In genomic region chr14:100864960-100865681, GRCh38 we compare ENCODE assay signal across 19 cellular contexts. TPM values are rescaled to one million over a fixed set of nuclear protein-coding genes. Genes with fewer than 3 reads are reported as not detected.
A peak's percentile ranks its signal among the peaks of the same experiment; 100 is the strongest.
DNase-seq lines count a peak whose midpoint lies in the region; TF ChIP-seq lines count a peak whose summit lies in the region.
"Had no signal": no experiment of that assay in that cellular context is flagged by ENCODE, and none has a peak within 500 bp of the region (broad histone marks: within the 10 kb centered on the region; RNA-seq: fewer than 3 reads in every experiment).

No MANE protein-coding gene starts in this region.

- no peaks in the 10 kb centered on the region for H3K4me1 Mint-ChIP-seq in CD4-positive, alpha-beta memory T cell

- intact Hi-C loops in left ventricle myocardium inferior (cut with micrococcal nuclease) = no loop called here
- intact Hi-C loops in CD4-positive, alpha-beta memory T cell (cut with micrococcal nuclease) = no loop called here

- TF ChIP-seq EP300 in SK-N-SH (IDR thresholded peaks at IDR 0.05; ENCODE audit: borderline replicate concordance in 1 of 2, low read depth in 1 of 2, low read length in 1 of 2) = no peak

- H3K27ac ChIP-seq in left ventricle myocardium inferior (replicated peaks) (no peak overlapping the region), smooth muscle cell (ENCODE audit: low read depth) (no peak overlapping the region), SK-N-SH (ENCODE audit: low read depth in 2 of 2, low read length in 1 of 2) (no peak overlapping the region)
- no peak overlapping the region for H3K27ac ChIP-seq in CD4-positive, alpha-beta memory T cell (ENCODE audit: low read depth, low read length)
- H3K27ac ChIP-seq: C4-2B, esophagus squamous epithelium, KMS-11, thyroid gland had no signal

- TF ChIP-seq RAD21 in SK-N-SH (IDR thresholded peaks at IDR 0.05; ENCODE audit: low read length) = no peak

- H3F3A ChIP-seq in smooth muscle cell (ENCODE audit: low read depth) = no peaks in the 10 kb centered on the region
- H3F3A ChIP-seq in SK-N-SH (replicated peaks; ENCODE audit: insufficient read depth) = no peaks in the 10 kb centered on the region

- H3K36me3 ChIP-seq in left ventricle myocardium inferior (no peaks in the 10 kb centered on the region), smooth muscle cell (ENCODE audit: low read depth) (no peaks in the 10 kb centered on the region), SK-N-SH (replicated peaks in 1 of 2; ENCODE audit: control insufficient read depth in 1 of 2, insufficient read depth in 2 of 2, low read length in 1 of 2) (no peaks in the 10 kb centered on the region)
- H3K36me3 ChIP-seq in CD4-positive, alpha-beta memory T cell (ENCODE audit: insufficient read depth, low read length) = no peaks in the 10 kb centered on the region
- H3K36me3 ChIP-seq: esophagus squamous epithelium, thyroid gland had no signal

- TF ChIP-seq CTCF in left ventricle myocardium inferior (IDR thresholded peaks at IDR 0.05; ENCODE audit: borderline replicate concordance) = no peak
- no peak for TF ChIP-seq CTCF in smooth muscle cell (IDR thresholded peaks at IDR 0.05; ENCODE audit: borderline replicate concordance, insufficient read depth, poor library complexity, severe bottlenecking)
- TF ChIP-seq CTCF in SK-N-SH (IDR thresholded peaks at IDR 0.05) = no peak

- peak; percentile 58 for DNase-seq in GM03348 (ENCODE audit: low spot score)
- DNase-seq in amniotic epithelial cell (ENCODE audit: low read depth) = peak; percentile 26
- peak; percentile 8 for DNase-seq in left ventricle myocardium inferior
- no peak for DNase-seq in smooth muscle cell (lab: John Stamatoyannopoulos, UW; ENCODE audit: unreplicated experiment)
- no peak for DNase-seq in SK-N-SH
- DNase-seq in CD4-positive, alpha-beta memory T cell = no peak
- no peak for DNase-seq in stimulated activated CD4-positive, alpha-beta T cell treated with anti-CD3 and anti-CD28 coated beads, Interleukin-15, amount 100 ng/mL, for 24 hours
- DNase-seq: activated T-cell treated with anti-CD3 and anti-CD28 coated beads, Interleukin-2, amount 50 U/mL, for 4 hours; esophagus squamous epithelium; hypothalamus; NCI-H1092; NCI-H69; thyroid gland had no signal

- H3K9ac ChIP-seq in smooth muscle cell (ENCODE audit: low read depth) (no peak overlapping the region), SK-N-SH (no peak overlapping the region)
- H3K9ac ChIP-seq: KMS-11 had no signal

- H3K9me3 ChIP-seq in left ventricle myocardium inferior (replicated peaks) = no peaks in the 10 kb centered on the region
- H3K9me3 ChIP-seq in smooth muscle cell (replicated peaks; ENCODE audit: low read depth) = no peaks in the 10 kb centered on the region
- no peaks in the 10 kb centered on the region for H3K9me3 ChIP-seq in SK-N-SH
- no peaks in the 10 kb centered on the region for H3K9me3 ChIP-seq in CD4-positive, alpha-beta memory T cell (ENCODE audit: control insufficient read depth in 1 of 2, low read length in 2 of 2)
- H3K9me3 ChIP-seq: esophagus squamous epithelium, thyroid gland had no signal

- H3K4me3 ChIP-seq in left ventricle myocardium inferior = no peak overlapping the region
- H3K4me3 ChIP-seq in smooth muscle cell = no peak overlapping the region
- H3K4me3 ChIP-seq in SK-N-SH (ENCODE audit: low read depth in 2 of 2, low read length in 1 of 2) = no peak overlapping the region
- no peak overlapping the region for H3K4me3 ChIP-seq in CD4-positive, alpha-beta memory T cell (ENCODE audit: low read length in 2 of 2)
- H3K4me3 ChIP-seq: esophagus squamous epithelium, skin epidermis, thyroid gland had no signal

- no peak overlapping the region for H3K27ac Mint-ChIP-seq in CD4-positive, alpha-beta memory T cell
- H3K27ac Mint-ChIP-seq: activated naive CD8-positive, alpha-beta T cell had no signal

- H3K9me3 Mint-ChIP-seq in CD4-positive, alpha-beta memory T cell = peaks cover 0 to 3% (median 0%) of the 10 kb centered on the region in 8 donors
- H3K9me3 Mint-ChIP-seq: activated T-cell treated with anti-CD3 and anti-CD28 coated beads, Interleukin-2, amount 50 U/mL, for 4 hours had no signal

- H3K9me2 ChIP-seq in SK-N-SH = no peaks in the 10 kb centered on the region

- H3K27me3 ChIP-seq in left ventricle myocardium inferior (ENCODE audit: low read depth) (peaks cover 34% of the 10 kb centered on the region), smooth muscle cell (ENCODE audit: low read depth) (no peaks in the 10 kb centered on the region), SK-N-SH (ENCODE audit: insufficient read depth) (no peaks in the 10 kb centered on the region)
- no peaks in the 10 kb centered on the region for H3K27me3 ChIP-seq in CD4-positive, alpha-beta memory T cell (ENCODE audit: insufficient read depth, low read length)
- H3K27me3 ChIP-seq: thyroid gland had no signal

- POLR2A ChIA-PET in SK-N-SH (lab: Yijun Ruan, JAX) = no interaction called here
- POLR2A ChIA-PET in CD4-positive, alpha-beta memory T cell (lab: Charles Lee; ENCODE audit: partially characterized antibody) = no interaction called here

- no peaks in the 10 kb centered on the region for H3K4me1 ChIP-seq in left ventricle myocardium inferior
- no peaks in the 10 kb centered on the region for H3K4me1 ChIP-seq in smooth muscle cell (ENCODE audit: low read depth)
- no peaks in the 10 kb centered on the region; a peak in 2 of 4 replicates for H3K4me1 ChIP-seq in SK-N-SH (ENCODE audit: control insufficient read depth in 1 of 2, insufficient read depth in 2 of 2, low read depth in 1 of 2, low read length in 1 of 2)
- no peaks in the 10 kb centered on the region for H3K4me1 ChIP-seq in CD4-positive, alpha-beta memory T cell (ENCODE audit: insufficient read depth, low read length)
- H3K4me1 ChIP-seq: esophagus squamous epithelium, thyroid gland had no signal

- no peaks in the 10 kb centered on the region for H4K20me1 ChIP-seq in smooth muscle cell (ENCODE audit: low read depth)
- H4K20me1 ChIP-seq in SK-N-SH (ENCODE audit: insufficient read depth) = no peaks in the 10 kb centered on the region

- peak overlapping the region; percentile 34 for H2AFZ ChIP-seq in smooth muscle cell (ENCODE audit: low read depth)
- H2AFZ ChIP-seq in SK-N-SH (ENCODE audit: low read depth) = no peak overlapping the region

- H3K79me2 ChIP-seq in smooth muscle cell (ENCODE audit: low read depth) (no peaks in the 10 kb centered on the region), SK-N-SH (ENCODE audit: insufficient read depth) (no peaks in the 10 kb centered on the region)

- WGBS in smooth muscle cell (ENCODE audit: low lambda C conversion rate) = 74% methylated on average over 9 of the region's 9 CpGs
- WGBS in SK-N-SH (ENCODE audit: low lambda C conversion rate) = 49% methylated on average over 9 of the region's 9 CpGs

- no peak overlapping the region for H3K4me3 Mint-ChIP-seq in CD4-positive, alpha-beta memory T cell
- H3K4me3 Mint-ChIP-seq: activated naive CD8-positive, alpha-beta T cell; activated T-cell treated with anti-CD3 and anti-CD28 coated beads, Interleukin-2, amount 50 U/mL, for 4 hours had no signal

- CTCF ChIA-PET in SK-N-SH (lab: Yijun Ruan, JAX) = interaction anchor here (0.5 to 2.0 kb wide), 4 partner anchors 10 to 424 kb away, joined by 3 to 6 read pairs (median 4); no protein-coding TSS in a partner anchor
- CTCF ChIA-PET in CD4-positive, alpha-beta memory T cell (lab: Charles Lee; ENCODE audit: partially characterized antibody) = interaction anchor here (1.4 kb wide), 1 partner anchor 11 kb away, joined by 3 read pairs; no protein-coding TSS in a partner anchor

- no peak overlapping the region for H3K4me2 ChIP-seq in smooth muscle cell
- H3K4me2 ChIP-seq in SK-N-SH = no peak overlapping the region
- H3K4me2 ChIP-seq: KMS-11 had no signal

- H3K36me3 Mint-ChIP-seq in CD4-positive, alpha-beta memory T cell = no peaks in the 10 kb centered on the region
- H3K36me3 Mint-ChIP-seq: activated naive CD8-positive, alpha-beta T cell had no signal

- peaks cover 1 to 3% of the 10 kb centered on the region in 2 donors for H3K27me3 Mint-ChIP-seq in CD4-positive, alpha-beta memory T cell
- H3K27me3 Mint-ChIP-seq: activated naive CD8-positive, alpha-beta T cell had no signal

TF ChIP-seq in SK-N-SH, 30 proteins besides CTCF, POLR2A, EP300 and RAD21:
- TF ChIP-seq TCF12 (IDR thresholded peaks at IDR 0.05) (no peak), USF1 (IDR thresholded peaks at IDR 0.05; ENCODE audit: borderline replicate concordance, low read depth) (no peak), TEAD4 (IDR thresholded peaks at IDR 0.05; ENCODE audit: borderline replicate concordance, insufficient read depth) (no peak), JUND (IDR thresholded peaks at IDR 0.05) (no peak), EZH2phosphoT487 (IDR thresholded peaks at IDR 0.05; ENCODE audit: borderline replicate concordance, low read depth) (no peak), RXRA (IDR thresholded peaks at IDR 0.05; ENCODE audit: borderline replicate concordance, low read depth) (no peak), MAX (IDR thresholded peaks at IDR 0.05; ENCODE audit: low read depth) (no peak), GATA2 (CRISPR knock-in tag; IDR thresholded peaks at IDR 0.05) (no peak), FOSL2 (IDR thresholded peaks at IDR 0.05; ENCODE audit: borderline replicate concordance, low read depth) (no peak)

RNA-seq across cellular contexts. Expression of gene RTL1, which starts 38.4 kb away (rescaled TPM):
- total RNA-seq in left ventricle myocardium inferior (not detected), smooth muscle cell (11.8 and 13.9 TPM in 2 replicates)
- polyA plus RNA-seq in smooth muscle cell (6.7 and 11.1 TPM in 2 replicates), SK-N-SH (2012; rRNA removed) (0.05 and 0.07 TPM in 2 replicates)
- 0.06 and 0.09 TPM in 2 replicates for polyA plus RNA-seq in SK-N-SH (2012; cell fraction: cytosol; rRNA removed)
- 0.01 and 0.02 TPM in 2 replicates for polyA plus RNA-seq in SK-N-SH (2012; cell fraction: nucleus; rRNA removed)
- not detected for total RNA-seq in CD4-positive, alpha-beta memory T cell
- not detected for polyA plus RNA-seq in CD4-positive, alpha-beta memory T cell
- total RNA-seq: activated T-cell treated with anti-CD3 and anti-CD28 coated beads, Interleukin-2, amount 50 U/mL, for 4 hours; esophagus squamous epithelium; H1; osteocyte; thyroid gland had no signal
- polyA plus RNA-seq: H1 had no signal

RNA-seq across cellular contexts. Expression of gene MEG3, which starts 39.2 kb away (rescaled TPM):
- total RNA-seq in left ventricle myocardium inferior (17.5 TPM), smooth muscle cell (not detected in 2 replicates)
- polyA plus RNA-seq in smooth muscle cell (0.70 TPM in 1 of 2 replicates, not detected in the other), SK-N-SH (2012; rRNA removed) (not detected in 2 replicates)
- polyA plus RNA-seq in SK-N-SH (2012; cell fraction: cytosol; rRNA removed) = not detected in 2 replicates
- not detected in 2 replicates for polyA plus RNA-seq in SK-N-SH (2012; cell fraction: nucleus; rRNA removed)
- not detected for total RNA-seq in CD4-positive, alpha-beta memory T cell
- not detected for polyA plus RNA-seq in CD4-positive, alpha-beta memory T cell
- total RNA-seq: osteocyte had no signal

Comparison
In these comparisons a context has a peak if more than half of its experiments do, and no peak if none do; other contexts are left out.
1. DNase-seq: peak in GM03348 (single experiment), amniotic epithelial cell (single experiment) and left ventricle myocardium inferior (single experiment); none in smooth muscle cell (single experiment), SK-N-SH (single experiment), CD4-positive, alpha-beta memory T cell (0 of 5) and stimulated activated CD4-positive, alpha-beta T cell treated with anti-CD3 and anti-CD28 coated beads, Interleukin-15, amount 100 ng/mL, for 24 hours (single experiment).
2. RNA of gene RTL1, which starts 38.4 kb away (total RNA-seq): 11.8 to 13.9 TPM in smooth muscle cell; not detected in left ventricle myocardium inferior (single experiment) and not detected in CD4-positive, alpha-beta memory T cell; every median in the first group is over 10 times any median in the second.
3. RNA of gene MEG3, which starts 39.2 kb away (total RNA-seq): 17.5 TPM in left ventricle myocardium inferior (single experiment); not detected in smooth muscle cell and not detected in CD4-positive, alpha-beta memory T cell; every median in the first group is over 10 times any median in the second.